18 cellular contexts compared by ENCODE assay signal in the genomic region with DNA sequence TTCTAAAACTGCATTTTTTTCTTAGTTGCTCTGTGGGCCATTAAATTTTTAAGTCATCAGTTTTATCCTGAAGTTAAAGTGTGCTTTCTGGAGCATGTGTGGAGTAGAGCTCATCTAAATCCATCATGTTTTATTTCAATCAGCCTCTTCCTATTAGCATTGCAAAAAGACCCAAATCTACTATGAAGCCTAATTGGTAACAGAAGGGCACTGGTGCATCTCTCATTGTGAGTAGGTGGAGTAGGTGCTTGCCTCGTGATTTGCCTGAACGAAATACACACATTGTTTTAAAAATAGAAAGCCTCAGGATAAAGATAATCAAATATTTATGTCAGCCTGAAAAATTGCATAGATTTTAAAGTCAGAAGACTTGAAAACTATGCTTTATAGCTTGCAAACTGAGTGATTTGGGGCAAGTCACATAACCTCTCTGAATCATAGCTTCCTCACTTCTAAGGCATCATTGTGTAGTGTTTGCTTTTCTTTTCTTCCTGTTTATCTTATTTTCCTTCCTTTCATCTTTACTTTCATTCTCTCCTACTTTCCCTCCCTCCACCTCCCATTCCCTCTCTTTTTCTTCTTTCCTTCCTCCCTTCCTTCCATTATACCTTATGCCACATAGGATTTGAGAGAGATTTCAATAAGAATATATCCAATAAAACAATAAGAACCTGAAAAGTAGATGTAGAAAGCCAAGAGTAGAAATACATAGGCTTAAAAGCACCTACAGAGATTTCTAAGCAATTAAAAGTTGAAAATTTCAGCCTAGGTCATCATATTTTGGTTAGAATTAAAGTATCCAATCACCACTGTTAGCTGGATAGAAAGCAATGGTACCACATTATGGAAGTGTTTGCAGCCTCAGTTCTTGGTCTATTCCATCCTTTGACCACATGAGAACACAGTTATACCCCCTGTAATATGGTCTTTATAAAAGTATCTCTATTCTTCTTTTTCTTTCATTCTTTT.
"Had no signal": no experiment of that assay in that cellular context is flagged by ENCODE, and none has a peak within 500 bp of the region (broad histone marks: within the 10 kb centered on the region; RNA-seq: fewer than 3 reads in every experiment).

No MANE protein-coding gene starts in this region.

- H3K36me3 Mint-ChIP-seq: naive B cell had no signal

- ATAC-seq: effector memory CD8-positive, alpha-beta T cell; foreskin keratinocyte; heart left ventricle; left lung had no signal

- H3K27ac Mint-ChIP-seq: effector memory CD8-positive, alpha-beta T cell; naive B cell; nephron progenitor cell had no signal

- H3K4me1 ChIP-seq: esophagus squamous epithelium, foreskin keratinocyte, left lung, sigmoid colon had no signal

- H3K4me3 Mint-ChIP-seq: central memory CD8-positive, alpha-beta T cell; effector memory CD8-positive, alpha-beta T cell; naive B cell; nephron progenitor cell had no signal

- H3K9me3 ChIP-seq: esophagus squamous epithelium, heart left ventricle, left lung, sigmoid colon had no signal

- H3K4me1 Mint-ChIP-seq: central memory CD8-positive, alpha-beta T cell; naive B cell; nephron progenitor cell had no signal

- H3K9me3 Mint-ChIP-seq: central memory CD8-positive, alpha-beta T cell; effector memory CD8-positive, alpha-beta T cell had no signal

- H3K27ac ChIP-seq: esophagus squamous epithelium, foreskin keratinocyte, heart left ventricle, left lung, sigmoid colon, skin epidermis had no signal

- H3K27me3 ChIP-seq: esophagus squamous epithelium, heart left ventricle, left lung, sigmoid colon had no signal

- H3K36me3 ChIP-seq: esophagus squamous epithelium, heart left ventricle, left lung, sigmoid colon had no signal

- DNase-seq: effector memory CD8-positive, alpha-beta T cell; esophagus squamous epithelium; foreskin keratinocyte; heart left ventricle; hypothalamus; islet precursor cell; left lung; mesendoderm; naive B cell; nephron progenitor cell; sigmoid colon; stimulated activated CD4-positive, alpha-beta T cell treated with anti-CD3 and anti-CD28 coated beads, Interleukin-2, amount 100 ng/mL, for 24 hours; stimulated activated CD4-positive, alpha-beta T cell treated with anti-CD3 and anti-CD28 coated beads, Interleukin-4, amount 100 ng/mL, for 4 hours; stimulated activated naive CD4-positive, alpha-beta T cell; trophoblast cell had no signal

- H3K4me3 ChIP-seq: esophagus squamous epithelium, heart left ventricle, left lung, lung, sigmoid colon, skin epidermis had no signal
